In genomic region chr5:119074419-119074818, GRCh38 we compare ENCODE assay signal across 11 cellular contexts. TPM values are rescaled to one million over a fixed set of nuclear protein-coding genes. Genes with fewer than 3 reads are reported as not detected.
DNase-seq lines count a peak whose midpoint lies in the region; ATAC-seq, FAIRE-seq and TF ChIP-seq lines count a peak whose summit lies in the region.
"Had no signal": no experiment of that assay in that cellular context is flagged by ENCODE, and none has a peak within 500 bp of the region (broad histone marks: within the 10 kb centered on the region; RNA-seq: fewer than 3 reads in every experiment).

No MANE protein-coding gene starts in this region.

- 81% methylated on average over 3 of the region's 3 CpGs for WGBS in esophagus muscularis mucosa
- 97% methylated on average over 3 of the region's 3 CpGs for WGBS in SK-N-SH (ENCODE audit: low lambda C conversion rate)

- H3K36me3 ChIP-seq in esophagus muscularis mucosa (no peaks in the 10 kb centered on the region), SK-N-SH (replicated peaks in 1 of 2; ENCODE audit: control insufficient read depth in 1 of 2, insufficient read depth in 2 of 2, low read length in 1 of 2) (no peaks in the 10 kb centered on the region)

- CTCF ChIA-PET in SK-N-SH (lab: Yijun Ruan, JAX) = interaction anchor here (1.3 kb wide), 2 partner anchors 86 to 337 kb away, joined by 4 to 5 read pairs; partner anchors contain the start of gene DTWD2

- H3K27ac ChIP-seq in esophagus muscularis mucosa (replicated peaks in 1 of 4) (no peak overlapping the region), SK-N-SH (ENCODE audit: low read depth in 2 of 2, low read length in 1 of 2) (no peak overlapping the region)
- H3K27ac ChIP-seq: parathyroid adenoma had no signal

- H3K27ac Mint-ChIP-seq in dendritic cell treated with granulocyte-macrophage colony-stimulating factor and Interleukin-4, amounts not matched to agents 40 ng/mL and 50 ng/mL, for 4 days = peak overlapping the region; percentile 75

- POLR2A ChIA-PET in SK-N-SH (lab: Yijun Ruan, JAX) = no interaction called here

- H3K9me2 ChIP-seq in SK-N-SH = no peaks in the 10 kb centered on the region

- no peak overlapping the region for H3K9ac ChIP-seq in SK-N-SH
- H3K9ac ChIP-seq: parathyroid adenoma had no signal

- H3K36me3 Mint-ChIP-seq in dendritic cell treated with granulocyte-macrophage colony-stimulating factor and Interleukin-4, amounts not matched to agents 40 ng/mL and 50 ng/mL, for 4 days (ENCODE audit: low read depth) = peaks cover 36% of the 10 kb centered on the region

- TF ChIP-seq POLR2A in esophagus muscularis mucosa (IDR thresholded peaks at IDR 0.05; ENCODE audit: low read depth) = no peak

- peak; percentile 77 for FAIRE-seq in GM18507 (lab: Jason Lieb, UNC)
- FAIRE-seq: astrocyte had no signal

- no peak for DNase-seq in GM18507 (ENCODE audit: extremely low spot score, insufficient read length, low read depth)
- no peak for DNase-seq in NCI-H1694 (lab: John Stamatoyannopoulos, UW)
- DNase-seq in esophagus muscularis mucosa (ENCODE audit: extremely low spot score) = no peak
- no peak for DNase-seq in SK-N-SH
- DNase-seq: glutamatergic neuron had no signal

- H3K4me1 ChIP-seq in esophagus muscularis mucosa = peaks cover 27 to 67% (median 59%) of the 10 kb centered on the region in 4 donors
- H3K4me1 ChIP-seq in SK-N-SH (ENCODE audit: control insufficient read depth in 1 of 2, insufficient read depth in 2 of 2, low read depth in 1 of 2, low read length in 1 of 2) = peaks cover 4 to 9% of the 10 kb centered on the region in 2 experiments; a peak in 3 of 4 replicates

- peaks cover 75% of the 10 kb centered on the region for H3K79me2 ChIP-seq in SK-N-SH (ENCODE audit: insufficient read depth)

- no peak overlapping the region; the same call in 1 of the 2 replicates for H2AFZ ChIP-seq in SK-N-SH (ENCODE audit: low read depth)
- H2AFZ ChIP-seq: parathyroid adenoma had no signal

- H3K9me3 ChIP-seq in esophagus muscularis mucosa = no peaks in the 10 kb centered on the region
- H3K9me3 ChIP-seq in SK-N-SH = no peaks in the 10 kb centered on the region

- H3K27me3 Mint-ChIP-seq in dendritic cell treated with granulocyte-macrophage colony-stimulating factor and Interleukin-4, amounts not matched to agents 40 ng/mL and 50 ng/mL, for 4 days = no peaks in the 10 kb centered on the region

- no peaks in the 10 kb centered on the region for H3K27me3 ChIP-seq in esophagus muscularis mucosa
- no peaks in the 10 kb centered on the region for H3K27me3 ChIP-seq in SK-N-SH (ENCODE audit: insufficient read depth)

- TF ChIP-seq CTCF in esophagus muscularis mucosa (IDR thresholded peaks at IDR 0.05) (no peak), SK-N-SH (IDR thresholded peaks at IDR 0.05) (no peak)

- no peak for TF ChIP-seq RAD21 in SK-N-SH (IDR thresholded peaks at IDR 0.05; ENCODE audit: low read length)

- no peak overlapping the region for H3K4me2 ChIP-seq in SK-N-SH

- H3K4me1 Mint-ChIP-seq in dendritic cell treated with granulocyte-macrophage colony-stimulating factor and Interleukin-4, amounts not matched to agents 40 ng/mL and 50 ng/mL, for 4 days (ENCODE audit: low read depth) = peaks cover 48% of the 10 kb centered on the region

- H3K4me3 Mint-ChIP-seq in dendritic cell treated with granulocyte-macrophage colony-stimulating factor and Interleukin-4, amounts not matched to agents 40 ng/mL and 50 ng/mL, for 4 days = peak overlapping the region; percentile 56

- no peaks in the 10 kb centered on the region for H4K20me1 ChIP-seq in SK-N-SH (ENCODE audit: insufficient read depth)

- intact Hi-C loops in dendritic cell treated with granulocyte-macrophage colony-stimulating factor and Interleukin-4, amounts not matched to agents 40 ng/mL and 50 ng/mL, for 4 days (cut with micrococcal nuclease) = loop anchor here (5.0 kb wide), 4 partner anchors 52 to 338 kb away; partner anchors contain the start of gene DTWD2
- intact Hi-C loops in esophagus muscularis mucosa (cut with DNase I) = loop anchor here (10.0 kb wide), 2 partner anchors 190 to 340 kb away; no protein-coding TSS in a partner anchor

- peaks cover 16% of the 10 kb centered on the region for H3F3A ChIP-seq in SK-N-SH (replicated peaks; ENCODE audit: insufficient read depth)

- TF ChIP-seq EP300 in esophagus muscularis mucosa (IDR thresholded peaks at IDR 0.05) (no peak), SK-N-SH (IDR thresholded peaks at IDR 0.05; ENCODE audit: borderline replicate concordance in 1 of 2, low read depth in 1 of 2, low read length in 1 of 2) (no peak)

- ATAC-seq in GM21576 (IDR thresholded peaks at IDR 0.05; ENCODE audit: unreplicated experiment) = peak; percentile 10
- ATAC-seq in HG03571 (IDR thresholded peaks at IDR 0.05; ENCODE audit: unreplicated experiment) = peak; percentile 33
- ATAC-seq in SK-N-SH treated with all-trans-retinoic acid at 6 μM for 48 hours = no peak

- no peak overlapping the region for H3K4me3 ChIP-seq in esophagus muscularis mucosa
- no peak overlapping the region for H3K4me3 ChIP-seq in SK-N-SH (ENCODE audit: low read depth in 2 of 2, low read length in 1 of 2)

- H3K9me3 Mint-ChIP-seq in dendritic cell treated with granulocyte-macrophage colony-stimulating factor and Interleukin-4, amounts not matched to agents 40 ng/mL and 50 ng/mL, for 4 days = no peaks in the 10 kb centered on the region

TF ChIP-seq in SK-N-SH treated with all-trans-retinoic acid at 6 μM for 48 hours, 23 proteins besides CTCF, POLR2A, EP300 and RAD21:
- TF ChIP-seq CSDC2 (CRISPR knock-in tag; IDR thresholded peaks at IDR 0.05) (no peak), ZNF70 (CRISPR knock-in tag; IDR thresholded peaks at IDR 0.05) (no peak), ARNTL (CRISPR knock-in tag; IDR thresholded peaks at IDR 0.05; ENCODE audit: borderline replicate concordance, low read depth) (no peak)
- TF ChIP-seq, protein P1, sequence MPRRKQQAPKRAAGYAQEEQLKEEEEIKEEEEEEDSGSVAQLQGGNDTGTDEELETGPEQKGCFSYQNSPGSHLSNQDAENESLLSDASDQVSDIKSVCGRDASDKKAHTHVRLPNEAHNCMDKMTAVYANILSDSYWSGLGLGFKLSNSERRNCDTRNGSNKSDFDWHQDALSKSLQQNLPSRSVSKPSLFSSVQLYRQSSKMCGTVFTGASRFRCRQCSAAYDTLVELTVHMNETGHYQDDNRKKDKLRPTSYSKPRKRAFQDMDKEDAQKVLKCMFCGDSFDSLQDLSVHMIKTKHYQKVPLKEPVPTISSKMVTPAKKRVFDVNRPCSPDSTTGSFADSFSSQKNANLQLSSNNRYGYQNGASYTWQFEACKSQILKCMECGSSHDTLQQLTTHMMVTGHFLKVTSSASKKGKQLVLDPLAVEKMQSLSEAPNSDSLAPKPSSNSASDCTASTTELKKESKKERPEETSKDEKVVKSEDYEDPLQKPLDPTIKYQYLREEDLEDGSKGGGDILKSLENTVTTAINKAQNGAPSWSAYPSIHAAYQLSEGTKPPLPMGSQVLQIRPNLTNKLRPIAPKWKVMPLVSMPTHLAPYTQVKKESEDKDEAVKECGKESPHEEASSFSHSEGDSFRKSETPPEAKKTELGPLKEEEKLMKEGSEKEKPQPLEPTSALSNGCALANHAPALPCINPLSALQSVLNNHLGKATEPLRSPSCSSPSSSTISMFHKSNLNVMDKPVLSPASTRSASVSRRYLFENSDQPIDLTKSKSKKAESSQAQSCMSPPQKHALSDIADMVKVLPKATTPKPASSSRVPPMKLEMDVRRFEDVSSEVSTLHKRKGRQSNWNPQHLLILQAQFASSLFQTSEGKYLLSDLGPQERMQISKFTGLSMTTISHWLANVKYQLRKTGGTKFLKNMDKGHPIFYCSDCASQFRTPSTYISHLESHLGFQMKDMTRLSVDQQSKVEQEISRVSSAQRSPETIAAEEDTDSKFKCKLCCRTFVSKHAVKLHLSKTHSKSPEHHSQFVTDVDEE (CRISPR knock-in tag; IDR thresholded peaks at IDR 0.05) = no peak

TF ChIP-seq in SK-N-SH, 30 proteins besides CTCF, POLR2A, EP300 and RAD21:
- TF ChIP-seq TEAD4 (IDR thresholded peaks at IDR 0.05; ENCODE audit: borderline replicate concordance, insufficient read depth) = no peak
- no peak for TF ChIP-seq PBX3 (IDR thresholded peaks at IDR 0.05)
- TF ChIP-seq YY1 (IDR thresholded peaks at IDR 0.05; ENCODE audit: low read depth) = no peak
- no peak for TF ChIP-seq GABPA (IDR thresholded peaks at IDR 0.05; ENCODE audit: low read depth)
- TF ChIP-seq MEF2A (IDR thresholded peaks at IDR 0.05; ENCODE audit: borderline replicate concordance, low read depth) = no peak
- TF ChIP-seq FOXM1 (IDR thresholded peaks at IDR 0.05; ENCODE audit: low read depth) = no peak
- no peak for TF ChIP-seq GATA2 (CRISPR knock-in tag; IDR thresholded peaks at IDR 0.05)
- TF ChIP-seq SIN3A (IDR thresholded peaks at IDR 0.05; ENCODE audit: borderline replicate concordance, low read depth, low read length) = no peak
- no peak for TF ChIP-seq EZH2phosphoT487 (IDR thresholded peaks at IDR 0.05; ENCODE audit: borderline replicate concordance, low read depth)
- TF ChIP-seq NFIC (IDR thresholded peaks at IDR 0.05; ENCODE audit: borderline replicate concordance) = no peak

RNA-seq across cellular contexts. Expression of gene DMXL1, which starts 3.5 kb away (rescaled TPM):
- total RNA-seq in esophagus muscularis mucosa = 10 to 100 TPM; 36.3 to 65.6 (median 39.9) TPM
- polyA plus RNA-seq in SK-N-SH (2012; rRNA removed) = 6.6 and 7.6 TPM in 2 replicates
- polyA plus RNA-seq in SK-N-SH (2012; cell fraction: cytosol; rRNA removed) = 7.4 and 9.5 TPM in 2 replicates
- 6.2 and 14.9 TPM in 2 replicates for polyA plus RNA-seq in SK-N-SH (2012; cell fraction: nucleus; rRNA removed)
